25 cellular contexts compared by ENCODE assay signal in genomic region chr4:140363558-140363957, GRCh38. TPM values are rescaled to one million over a fixed set of nuclear protein-coding genes. Genes with fewer than 3 reads are reported as not detected.
A peak's percentile ranks its signal among the peaks of the same experiment; 100 is the strongest.
DNase-seq lines count a peak whose midpoint lies in the region; ATAC-seq, FAIRE-seq and TF ChIP-seq lines count a peak whose summit lies in the region.
"Had no signal": no experiment of that assay in that cellular context is flagged by ENCODE, and none has a peak within 500 bp of the region (broad histone marks: within the 10 kb centered on the region; RNA-seq: fewer than 3 reads in every experiment).

No MANE protein-coding gene starts in this region.

- H3K9me3 ChIP-seq in HepG2 (ENCODE audit: low read length) (no peaks in the 10 kb centered on the region), right lobe of liver (no peaks in the 10 kb centered on the region), small intestine (ENCODE audit: control insufficient read depth, low read depth) (no peaks in the 10 kb centered on the region)
- H3K9me3 ChIP-seq: ascending aorta, tibial artery had no signal

- POLR2A ChIA-PET in HepG2 (lab: Yijun Ruan, JAX): interaction anchor here (0.8 to 2.7 kb wide), 3 partner anchors 10 to 160 kb away, joined by 3 to 56 read pairs (median 11); partner anchors contain the start of genes CLGN, ELMOD2 and SCOC

- no peaks in the 10 kb centered on the region for H3K4me1 Mint-ChIP-seq in activated T-helper 1 cell treated with anti-CD3 and anti-CD28 coated beads, Interleukin-12 subunit alpha, Interleukin-12 subunit beta, Interleukin-2, Interleukin-4 antibody, amounts not matched to agents 30 ng/mL and 10 ng/mL and 1 ng/mL, durations not matched to agents 14 hours and 24 hours and 36 hours (ENCODE audit: low read depth)

- no peak for FAIRE-seq in HepG2 (lab: Jason Lieb, UNC)
- no peak for FAIRE-seq in small intestine (lab: Jason Lieb, UNC)
- FAIRE-seq: endothelial cell of umbilical vein, GM12892 had no signal

- H3K27me3 Mint-ChIP-seq in activated T-helper 1 cell treated with anti-CD3 and anti-CD28 coated beads, Interleukin-12 subunit alpha, Interleukin-12 subunit beta, Interleukin-2, Interleukin-4 antibody, amounts not matched to agents 30 ng/mL and 10 ng/mL and 1 ng/mL, durations not matched to agents 14 hours and 24 hours and 36 hours (ENCODE audit: insufficient read depth): no peaks in the 10 kb centered on the region
- H3K27me3 Mint-ChIP-seq: stimulated activated naive CD8-positive, alpha-beta T cell treated with anti-CD3 and anti-CD28 coated beads, Interleukin-15, Interleukin-2, amounts not matched to agents 100 ng/mL and 50 ng/mL, for 24 hours had no signal

- H3K27ac ChIP-seq in HepG2 (ENCODE audit: extremely low read length, insufficient read depth, low read length) (no peak overlapping the region), right lobe of liver (no peak overlapping the region), small intestine (ENCODE audit: low read depth in 1 of 2, low read length in 1 of 2) (no peak overlapping the region)
- H3K27ac ChIP-seq: ascending aorta, tibial artery had no signal

- DNase-seq in HepG2 (ENCODE audit: low spot score) (no peak), right lobe of liver (no peak), NCI-H187 treated with DMSO at 0.1 percent for 48 hours (lab: John Stamatoyannopoulos, UW) (peak; percentile 83), NCI-H524 treated with DMSO at 0.1 percent for 48 hours (lab: John Stamatoyannopoulos, UW) (peak; percentile 25), small intestine (peak; percentile 27)
- DNase-seq in activated T-helper 1 cell treated with anti-CD3 and anti-CD28 coated beads, Interleukin-12 subunit alpha, Interleukin-12 subunit beta, Interleukin-2, Interleukin-4 antibody, amounts not matched to agents 30 ng/mL and 10 ng/mL and 1 ng/mL, durations not matched to agents 14 hours and 24 hours and 36 hours (ENCODE audit: low spot score): no peak
- DNase-seq: activated CD4-positive, alpha-beta T cell treated with anti-CD3 and anti-CD28 coated beads for 48 hours; activated T-cell treated with anti-CD3 and anti-CD28 coated beads, Interleukin-2, amount 50 U/mL, for 48 hours; caudate nucleus; CD4-positive, alpha-beta memory T cell; HFFc6; Kasumi-1; naive B cell; NCI-H1048; PC-3; SIG-M5; stimulated activated CD4-positive, alpha-beta T cell treated with anti-CD3 and anti-CD28 coated beads, Interleukin-12 subunit alpha, Interleukin-12 subunit beta, amount 100 ng/mL, for 4 hours; tibial artery had no signal

- H3K27ac Mint-ChIP-seq in activated T-helper 1 cell treated with anti-CD3 and anti-CD28 coated beads, Interleukin-12 subunit alpha, Interleukin-12 subunit beta, Interleukin-2, Interleukin-4 antibody, amounts not matched to agents 30 ng/mL and 10 ng/mL and 1 ng/mL, durations not matched to agents 14 hours and 24 hours and 36 hours: no peak overlapping the region
- H3K27ac Mint-ChIP-seq: activated naive CD4-positive, alpha-beta T cell treated with anti-CD3 and anti-CD28 coated beads, Interleukin-2, amount 50 U/mL, for 72 hours; CD4-positive, alpha-beta memory T cell; HFFc6; stimulated activated naive CD8-positive, alpha-beta T cell treated with anti-CD3 and anti-CD28 coated beads, Interleukin-15, Interleukin-2, amounts not matched to agents 100 ng/mL and 50 ng/mL, for 24 hours had no signal

- TF ChIP-seq EP300 in HepG2 (IDR thresholded peaks at IDR 0.05; ENCODE audit: low read depth in 2 of 2, low read length in 2 of 2) (no peak), HepG2 (CRISPR knock-in tag; IDR thresholded peaks at IDR 0.05; ENCODE audit: borderline replicate concordance) (no peak)

- H3K27me3 ChIP-seq in HepG2 (ENCODE audit: control insufficient read depth in 1 of 2, insufficient read depth in 2 of 2, low read length in 2 of 2): no peaks in the 10 kb centered on the region
- H3K27me3 ChIP-seq in right lobe of liver: no peaks in the 10 kb centered on the region
- H3K27me3 ChIP-seq in small intestine (ENCODE audit: control insufficient read depth in 2 of 2, insufficient read depth in 2 of 2, low read length in 2 of 2): no peaks in the 10 kb centered on the region
- H3K27me3 ChIP-seq: ascending aorta, tibial artery had no signal

- CTCF ChIA-PET in HepG2 (lab: Yijun Ruan, JAX; ENCODE audit: low intra/inter-chr PET ratio, low total read pairs): interaction anchor here (4.9 kb wide), 1 partner anchor 63 kb away, joined by 30 read pairs; the partner anchor contains the start of gene CLGN

- H3K36me3 Mint-ChIP-seq in activated T-helper 1 cell treated with anti-CD3 and anti-CD28 coated beads, Interleukin-12 subunit alpha, Interleukin-12 subunit beta, Interleukin-2, Interleukin-4 antibody, amounts not matched to agents 30 ng/mL and 10 ng/mL and 1 ng/mL, durations not matched to agents 14 hours and 24 hours and 36 hours (ENCODE audit: low read depth): no peaks in the 10 kb centered on the region
- H3K36me3 Mint-ChIP-seq: activated naive CD4-positive, alpha-beta T cell treated with anti-CD3 and anti-CD28 coated beads, Interleukin-2, amount 50 U/mL, for 72 hours; CD4-positive, alpha-beta memory T cell; naive B cell had no signal

- H4K20me1 ChIP-seq in HepG2 (ENCODE audit: insufficient read depth, low read length): no peaks in the 10 kb centered on the region

- no peaks in the 10 kb centered on the region for H3K36me3 ChIP-seq in HepG2 (replicated peaks in 1 of 2; ENCODE audit: control insufficient read depth in 1 of 2, insufficient read depth in 2 of 2, low read length in 2 of 2)
- no peaks in the 10 kb centered on the region for H3K36me3 ChIP-seq in right lobe of liver
- H3K36me3 ChIP-seq in small intestine (ENCODE audit: control insufficient read depth in 2 of 2, insufficient read depth in 2 of 2, low read length in 2 of 2): peaks cover 0 to 1% of the 10 kb centered on the region in 2 donors
- H3K36me3 ChIP-seq: ascending aorta, tibial artery had no signal

- H2AFZ ChIP-seq in HepG2 (ENCODE audit: low read length): no peak overlapping the region

- no peak overlapping the region for H3K4me3 ChIP-seq in HepG2 (replicated peaks in 1 of 3; ENCODE audit: insufficient read depth in 1 of 3, low read depth in 2 of 3, low read length in 3 of 3)
- H3K4me3 ChIP-seq in right lobe of liver: no peak overlapping the region
- H3K4me3 ChIP-seq in small intestine (ENCODE audit: low read depth in 1 of 2, low read length in 2 of 2): no peak overlapping the region
- H3K4me3 ChIP-seq: ascending aorta, tibial artery had no signal

- TF ChIP-seq RAD21 in HepG2 (CRISPR knock-in tag; IDR thresholded peaks at IDR 0.05): no peak

- no peak for ATAC-seq in HepG2
- ATAC-seq in right lobe of liver: no peak
- ATAC-seq in HG03442 (IDR thresholded peaks at IDR 0.05; ENCODE audit: unreplicated experiment): no peak
- no peak for ATAC-seq in HG02610 (IDR thresholded peaks at IDR 0.05; ENCODE audit: unreplicated experiment)
- ATAC-seq: activated naive CD4-positive, alpha-beta T cell treated with anti-CD3 and anti-CD28 coated beads, Interleukin-2, amount 50 U/mL, for 72 hours; PC-3 had no signal

- H3K4me2 ChIP-seq in HepG2 (ENCODE audit: low read depth, low read length): no peak overlapping the region

- BruUV-seq in HepG2 (replicated peaks; lab: Mats Ljungman, UMichigan): no TSS peak

- no peak overlapping the region for H3K9ac ChIP-seq in HepG2 (ENCODE audit: insufficient read depth, low read depth, low read length)

- intact Hi-C loops in HepG2 (cut with micrococcal nuclease; ENCODE audit: unreplicated experiment): loop anchor here (5.0 kb wide), 1 partner anchor 274 kb away; no protein-coding TSS in a partner anchor
- intact Hi-C loops in right lobe of liver (cut with DNase I): no loop called here
- intact Hi-C loops in activated T-helper 1 cell treated with anti-CD3 and anti-CD28 coated beads, Interleukin-12 subunit alpha, Interleukin-12 subunit beta, Interleukin-2, Interleukin-4 antibody, amounts not matched to agents 30 ng/mL and 10 ng/mL and 1 ng/mL, durations not matched to agents 14 hours and 24 hours and 36 hours (cut with micrococcal nuclease): no loop called here

- no peaks in the 10 kb centered on the region for H3K9me3 Mint-ChIP-seq in activated T-helper 1 cell treated with anti-CD3 and anti-CD28 coated beads, Interleukin-12 subunit alpha, Interleukin-12 subunit beta, Interleukin-2, Interleukin-4 antibody, amounts not matched to agents 30 ng/mL and 10 ng/mL and 1 ng/mL, durations not matched to agents 14 hours and 24 hours and 36 hours
- H3K9me3 Mint-ChIP-seq: activated naive CD4-positive, alpha-beta T cell treated with anti-CD3 and anti-CD28 coated beads, Interleukin-2, amount 50 U/mL, for 72 hours; CD4-positive, alpha-beta memory T cell; HFFc6; naive B cell; stimulated activated naive CD8-positive, alpha-beta T cell treated with anti-CD3 and anti-CD28 coated beads, Interleukin-15, Interleukin-2, amounts not matched to agents 100 ng/mL and 50 ng/mL, for 24 hours had no signal

- H3K4me3 Mint-ChIP-seq in activated T-helper 1 cell treated with anti-CD3 and anti-CD28 coated beads, Interleukin-12 subunit alpha, Interleukin-12 subunit beta, Interleukin-2, Interleukin-4 antibody, amounts not matched to agents 30 ng/mL and 10 ng/mL and 1 ng/mL, durations not matched to agents 14 hours and 24 hours and 36 hours: no peak overlapping the region
- H3K4me3 Mint-ChIP-seq: CD4-positive, alpha-beta memory T cell; HFFc6; naive B cell; stimulated activated naive CD8-positive, alpha-beta T cell treated with anti-CD3 and anti-CD28 coated beads, Interleukin-15, Interleukin-2, amounts not matched to agents 100 ng/mL and 50 ng/mL, for 24 hours had no signal

- TF ChIP-seq CTCF in HepG2 (CRISPR knock-in tag; IDR thresholded peaks at IDR 0.05) (no peak), right lobe of liver (IDR thresholded peaks at IDR 0.05) (no peak)

- H3K4me1 ChIP-seq in HepG2 (ENCODE audit: insufficient read depth, low read length): peaks cover 20% of the 10 kb centered on the region
- no peaks in the 10 kb centered on the region for H3K4me1 ChIP-seq in right lobe of liver
- peaks cover 0 to 5% of the 10 kb centered on the region in 2 donors for H3K4me1 ChIP-seq in small intestine (ENCODE audit: control insufficient read depth in 2 of 2, insufficient read depth in 1 of 2, low read depth in 1 of 2, low read length in 1 of 2)
- H3K4me1 ChIP-seq: ascending aorta, tibial artery had no signal

- no peaks in the 10 kb centered on the region for H3K79me2 ChIP-seq in HepG2 (ENCODE audit: insufficient read depth, low read length)

- in situ Hi-C loops in HepG2 (cut with HindIII; ENCODE audit: extremely low pct_ligation_motif_present, low pct_unique_long_range_greater_than_20kb): no loop called here

- TF ChIP-seq POLR2A in HepG2 (IDR thresholded peaks at IDR 0.05; ENCODE audit: insufficient read depth in 1 of 2, low read depth in 2 of 2, low read length in 2 of 2) (no peak), right lobe of liver (IDR thresholded peaks at IDR 0.05) (no peak)

RNA-seq across cellular contexts. Expression of gene SCOC, which starts 9.9 kb away (rescaled TPM):
- 65.2 and 109 TPM in 2 replicates for total RNA-seq in HepG2 (2016; rRNA removed; fragmentation: Illumina TruSeq; extraction: Trizol)
- total RNA-seq in HepG2 (2016; cell fraction: cytosol; rRNA removed; fragmentation: Illumina TruSeq; extraction: Trizol; ENCODE audit: low read depth): 13.9 and 14.2 TPM in 2 replicates
- total RNA-seq in HepG2 (2016; cell fraction: insoluble cytoplasmic fraction; rRNA removed; fragmentation: Illumina TruSeq; extraction: Trizol): 67.4 and 119 TPM in 2 replicates
- total RNA-seq in HepG2 (2016; cell fraction: membrane; rRNA removed; fragmentation: Illumina TruSeq; extraction: Trizol): 53.8 and 61.3 TPM in 2 replicates
- total RNA-seq in HepG2 (2016; cell fraction: nucleus; rRNA removed; fragmentation: Illumina TruSeq; extraction: Trizol): 32.5 and 36.2 TPM in 2 replicates
- 32.1 and 43.8 TPM in 2 replicates for polyA plus RNA-seq in HepG2 (2011; rRNA removed)
- polyA plus RNA-seq in HepG2 (2011; cell fraction: cytosol; rRNA removed): 13.6 and 25.8 TPM in 2 replicates
- polyA plus RNA-seq in HepG2 (2011; cell fraction: nucleus; rRNA removed): 3.8 and 9.0 TPM in 2 replicates
- 53.3 and 65.3 TPM in 2 replicates for polyA plus RNA-seq in HepG2 (2012)
- 18.3 and 24.5 TPM in 2 replicates for polyA plus RNA-seq in HepG2 (2016; cell fraction: cytosol; fragmentation: Illumina TruSeq; extraction: Trizol; ENCODE audit: low read depth)
- 171 and 196 TPM in 2 replicates for polyA plus RNA-seq in HepG2 (2016; cell fraction: insoluble cytoplasmic fraction; fragmentation: Illumina TruSeq; extraction: Trizol; ENCODE audit: low read depth)
- polyA plus RNA-seq in HepG2 (2016; cell fraction: membrane; fragmentation: Illumina TruSeq; extraction: Trizol; ENCODE audit: low read depth): 64.7 and 72.0 TPM in 2 replicates
- 63.8 and 74.4 TPM in 2 replicates for polyA plus RNA-seq in HepG2 (2016; cell fraction: nucleus; fragmentation: Illumina TruSeq; extraction: Trizol; ENCODE audit: insufficient read depth, low read depth)
- 0.51 and 9.0 TPM in 2 replicates for polyA minus RNA-seq in HepG2 (2011; rRNA and poly(A)+ RNA removed; ENCODE audit: low replicate concordance)
- 24.9 and 26.9 TPM in 2 replicates for polyA minus RNA-seq in HepG2 (2011; cell fraction: cytosol; rRNA and poly(A)+ RNA removed)
- 28.3 and 30.2 TPM in 2 replicates for polyA minus RNA-seq in HepG2 (2011; cell fraction: nucleus; rRNA and poly(A)+ RNA removed)
- 10 to 100 TPM; 23.1 to 39.3 (median 29.3) TPM for total RNA-seq in right lobe of liver
- 10 to 100 TPM; 55.9 to 81.9 (median 62.9) TPM for polyA plus RNA-seq in small intestine
- total RNA-seq in activated T-helper 1 cell treated with anti-CD3 and anti-CD28 coated beads, Interleukin-12 subunit alpha, Interleukin-12 subunit beta, Interleukin-2, Interleukin-4 antibody, amounts not matched to agents 30 ng/mL and 10 ng/mL and 1 ng/mL, durations not matched to agents 14 hours and 24 hours and 36 hours: 33.9 and 34.0 TPM in 2 replicates

Comparison
In these comparisons a context has a peak if more than half of its experiments do, and no peak if none do; other contexts are left out.
1. DNase-seq: peak in NCI-H187 treated with DMSO at 0.1 percent for 48 hours (single experiment), NCI-H524 treated with DMSO at 0.1 percent for 48 hours (single experiment) and small intestine (single experiment); none in HepG2 (single experiment), right lobe of liver (0 of 3) and activated T-helper 1 cell treated with anti-CD3 and anti-CD28 coated beads, Interleukin-12 subunit alpha, Interleukin-12 subunit beta, Interleukin-2, Interleukin-4 antibody, amounts not matched to agents 30 ng/mL and 10 ng/mL and 1 ng/mL, durations not matched to agents 14 hours and 24 hours and 36 hours (single experiment).